In the genomic region with DNA sequence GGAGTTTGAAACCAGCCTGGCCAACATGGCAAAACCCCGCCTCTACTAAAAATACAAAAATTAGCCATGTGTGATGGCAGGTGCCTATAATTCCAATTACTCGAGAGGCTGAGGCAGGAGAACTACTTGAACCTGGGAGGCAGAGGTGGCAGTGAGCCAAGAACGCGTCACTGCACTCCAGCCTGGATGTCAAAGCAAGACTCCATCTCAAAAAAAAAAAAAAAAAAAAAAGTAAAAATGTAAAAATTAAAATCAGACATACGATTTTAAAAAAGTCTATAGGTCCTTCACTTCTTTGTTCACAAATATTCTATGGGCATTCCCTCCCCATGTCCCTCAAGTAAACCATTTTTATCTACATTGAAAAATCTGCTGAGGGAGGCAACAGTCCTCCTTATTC, we compare ENCODE assay signal across 1 cellular context.
TF ChIP-seq lines count a peak whose summit lies in the region.

No MANE protein-coding gene starts in this region.

TF ChIP-seq in K562, 482 proteins besides CTCF, POLR2A, EP300 and RAD21 (continued from another document):
- TF ChIP-seq NFIC (IDR thresholded peaks at IDR 0.05), result peak; percentile 32; the same call in 1 of the 2 replicates
